9 cellular contexts compared by ENCODE assay signal in the genomic region with DNA sequence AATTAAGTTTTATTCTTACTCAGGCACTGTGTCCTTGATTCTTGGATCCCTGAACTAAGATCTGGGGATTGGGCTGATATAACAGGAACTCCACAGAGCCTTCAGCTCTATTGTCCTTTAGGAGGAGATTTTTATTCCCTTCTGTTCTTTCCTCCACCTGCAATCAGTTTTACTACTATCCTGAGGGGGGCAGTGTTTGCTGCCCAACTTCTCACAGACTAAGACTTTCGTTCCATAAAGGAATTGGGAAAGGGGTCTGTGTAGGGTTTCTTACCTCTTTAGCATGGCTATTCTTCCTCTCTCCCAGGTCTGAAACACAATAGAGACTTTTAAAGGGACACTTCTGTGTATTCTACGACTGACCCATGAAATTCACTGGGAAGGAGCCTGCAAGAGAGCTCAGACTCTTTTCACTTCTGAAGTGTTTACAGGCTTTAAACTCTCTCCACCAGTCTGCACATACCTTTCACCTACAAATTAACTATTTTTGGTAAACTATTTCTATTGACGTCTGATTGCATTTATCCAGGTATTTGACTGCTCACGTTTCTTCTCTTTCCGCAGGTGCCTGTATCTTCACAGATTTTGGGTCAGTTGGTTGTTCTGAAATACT.
A peak's percentile ranks its signal among the peaks of the same experiment; 100 is the strongest.
DNase-seq lines count a peak whose midpoint lies in the region; ATAC-seq lines count a peak whose summit lies in the region.
"Had no signal": no experiment of that assay in that cellular context is flagged by ENCODE, and none has a peak within 500 bp of the region (broad histone marks: within the 10 kb centered on the region; RNA-seq: fewer than 3 reads in every experiment).

No MANE protein-coding gene starts in this region.

- H2BK15ac ChIP-seq in mesenchymal stem cell (ENCODE audit: low read depth, poor library complexity, severe bottlenecking), result no peak overlapping the region

- H4K8ac ChIP-seq in mesenchymal stem cell (ENCODE audit: low read length), result no peak overlapping the region

- H3K4me2 ChIP-seq in mesenchymal stem cell (ENCODE audit: low read length, poor library complexity, severe bottlenecking), result peak overlapping the region; percentile 35

- H3K14ac ChIP-seq in mesenchymal stem cell (ENCODE audit: low read length in 2 of 2), result no peak overlapping the region

- no peaks in the 10 kb centered on the region for H3K27me3 Mint-ChIP-seq in T-cell
- H3K27me3 Mint-ChIP-seq: activated naive CD8-positive, alpha-beta T cell treated with anti-CD3 and anti-CD28 coated beads, Interleukin-2, amount 10 ng/mL, durations not matched to agents 7 days and 5 days had no signal

- H3K27me3 ChIP-seq in mesenchymal stem cell (ENCODE audit: control insufficient read depth in 1 of 2, insufficient read depth in 1 of 2, low read length in 2 of 2), result no peaks in the 10 kb centered on the region

- no peak overlapping the region for H3K18ac ChIP-seq in mesenchymal stem cell (ENCODE audit: low read depth in 1 of 2, low read length in 2 of 2)

- no peaks in the 10 kb centered on the region for H3K36me3 ChIP-seq in mesenchymal stem cell (ENCODE audit: control insufficient read depth in 1 of 2, insufficient read depth in 2 of 2, low read depth in 1 of 2, low read length in 2 of 2)

- no peak overlapping the region for H2BK5ac ChIP-seq in mesenchymal stem cell (ENCODE audit: low read depth, low read length, poor library complexity, severe bottlenecking)

- H2AK5ac ChIP-seq in mesenchymal stem cell (ENCODE audit: low read length, severe bottlenecking), result no peak overlapping the region

- H3K9me3 Mint-ChIP-seq in T-cell, result peaks cover 5 to 10% (median 10%) of the 10 kb centered on the region in 3 donors
- H3K9me3 Mint-ChIP-seq: activated naive CD8-positive, alpha-beta T cell treated with anti-CD3 and anti-CD28 coated beads, Interleukin-2, amount 10 ng/mL, durations not matched to agents 7 days and 5 days had no signal

- H3K4ac ChIP-seq in mesenchymal stem cell (ENCODE audit: low read depth in 1 of 2, low read length in 2 of 2), result no peak overlapping the region

- H2BK12ac ChIP-seq in mesenchymal stem cell (ENCODE audit: low read length in 2 of 2), result no peak overlapping the region

- H3K36me3 Mint-ChIP-seq in T-cell, result no peaks in the 10 kb centered on the region
- H3K36me3 Mint-ChIP-seq: activated naive CD8-positive, alpha-beta T cell treated with anti-CD3 and anti-CD28 coated beads, Interleukin-2, amount 10 ng/mL, durations not matched to agents 7 days and 5 days had no signal

- no peak overlapping the region for H3K9ac ChIP-seq in mesenchymal stem cell (ENCODE audit: low read length)

- no peak for ATAC-seq in T-cell (replicated peaks in 1 of 4)

- POLR2A ChIA-PET in T-cell (lab: Charles Lee), result no interaction called here

- WGBS in mesenchymal stem cell, result 2% methylated on average over 1 of the region's 5 CpGs

- no peak overlapping the region for H2BK120ac ChIP-seq in mesenchymal stem cell (ENCODE audit: low read depth, low read length)

- no peaks in the 10 kb centered on the region for H3K4me1 Mint-ChIP-seq in T-cell
- H3K4me1 Mint-ChIP-seq: activated naive CD8-positive, alpha-beta T cell treated with anti-CD3 and anti-CD28 coated beads, Interleukin-2, amount 10 ng/mL, durations not matched to agents 7 days and 5 days had no signal

- H3K4me3 ChIP-seq in mesenchymal stem cell (ENCODE audit: insufficient read depth in 1 of 2, low read depth in 1 of 2, low read length in 2 of 2), result peak overlapping the region in 1 of 2 experiments; percentile 48

- H3K23ac ChIP-seq in mesenchymal stem cell (ENCODE audit: low read length in 2 of 2), result no peak overlapping the region

- no peaks in the 10 kb centered on the region for H3K4me1 ChIP-seq in mesenchymal stem cell (ENCODE audit: control insufficient read depth, insufficient read depth, low read depth, low read length)

- no peaks in the 10 kb centered on the region for H3K9me3 ChIP-seq in mesenchymal stem cell (ENCODE audit: control insufficient read depth, low read length)

- CTCF ChIA-PET in T-cell (lab: Charles Lee), result no interaction called here

- no peak overlapping the region for H3K27ac ChIP-seq in mesenchymal stem cell (ENCODE audit: low read length, poor library complexity, severe bottlenecking)

- peak; percentile 55 for DNase-seq in DMS53 treated with DMSO at 0.1 percent for 48 hours (lab: John Stamatoyannopoulos, UW; ENCODE audit: unreplicated experiment)
- DNase-seq in HT-29 (ENCODE audit: low spot score), result peak; percentile 19
- DNase-seq in astrocyte of the hippocampus (ENCODE audit: low read depth, low spot score), result peak; percentile 45
- peak; percentile 18 for DNase-seq in mesenchymal stem cell
- no peak for DNase-seq in T-cell
- DNase-seq in occipital lobe (lab: John Stamatoyannopoulos, UW), result no peak
- no peak for DNase-seq in NCI-H2107 (lab: John Stamatoyannopoulos, UW)
- DNase-seq in NCI-H774 (lab: John Stamatoyannopoulos, UW), result no peak
- DNase-seq: activated naive CD8-positive, alpha-beta T cell treated with anti-CD3 and anti-CD28 coated beads, Interleukin-2, amount 10 ng/mL, durations not matched to agents 7 days and 5 days had no signal

- no peak overlapping the region for H2AFZ ChIP-seq in mesenchymal stem cell (ENCODE audit: low read depth, low read length)

- no peaks in the 10 kb centered on the region for H3K79me1 ChIP-seq in mesenchymal stem cell (replicated peaks; ENCODE audit: low read length, poor library complexity, severe bottlenecking)

- no peak overlapping the region for H4K91ac ChIP-seq in mesenchymal stem cell (ENCODE audit: low read length)

- H3K4me3 Mint-ChIP-seq in T-cell, result no peak overlapping the region
- H3K4me3 Mint-ChIP-seq: activated naive CD8-positive, alpha-beta T cell treated with anti-CD3 and anti-CD28 coated beads, Interleukin-2, amount 10 ng/mL, durations not matched to agents 7 days and 5 days had no signal

- no peak overlapping the region for H3K27ac Mint-ChIP-seq in T-cell
- H3K27ac Mint-ChIP-seq: activated naive CD8-positive, alpha-beta T cell treated with anti-CD3 and anti-CD28 coated beads, Interleukin-2, amount 10 ng/mL, durations not matched to agents 7 days and 5 days had no signal

Comparison
In these comparisons a context has a peak if more than half of its experiments do, and no peak if none do; other contexts are left out.
1. DNase-seq: peak in DMS53 treated with DMSO at 0.1 percent for 48 hours (single experiment), HT-29 (single experiment), astrocyte of the hippocampus (single experiment) and mesenchymal stem cell (single experiment); none in T-cell (0 of 34), occipital lobe (single experiment), NCI-H2107 (single experiment) and NCI-H774 (single experiment).